ENCODE assay signal across 19 cellular contexts in the genomic region with DNA sequence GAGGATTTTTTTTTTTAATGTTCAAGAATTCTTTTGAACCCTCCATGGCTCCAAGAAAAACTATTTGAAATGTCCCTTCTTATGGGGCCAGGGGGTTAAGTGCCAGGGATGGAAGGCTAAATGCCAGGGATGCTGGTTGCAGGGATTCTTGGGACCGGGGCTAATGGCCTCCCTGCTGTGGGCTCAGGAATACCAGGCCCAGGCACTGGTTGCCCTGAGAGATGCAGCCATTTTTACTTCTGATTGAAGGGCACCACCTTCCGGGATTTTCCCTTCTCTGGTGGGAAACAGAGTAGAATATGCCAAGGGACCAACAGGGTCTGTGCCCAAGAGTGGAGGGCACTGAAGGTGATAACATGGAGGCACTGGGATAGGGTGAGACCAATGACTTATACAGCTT. TPM values are rescaled to one million over a fixed set of nuclear protein-coding genes. Genes with fewer than 3 reads are reported as not detected.
DNase-seq lines count a peak whose midpoint lies in the region; ATAC-seq and TF ChIP-seq lines count a peak whose summit lies in the region.
"Had no signal": no experiment of that assay in that cellular context is flagged by ENCODE, and none has a peak within 500 bp of the region (broad histone marks: within the 10 kb centered on the region; RNA-seq: fewer than 3 reads in every experiment).

No MANE protein-coding gene starts in this region.

- TF ChIP-seq EP300 in esophagus muscularis mucosa (IDR thresholded peaks at IDR 0.05) (no peak), transverse colon (IDR thresholded peaks at IDR 0.05; ENCODE audit: low read depth) (no peak)

- no peaks in the 10 kb centered on the region for H3K36me3 Mint-ChIP-seq in WTC11

- peak overlapping the region; percentile 34 for H2AFZ ChIP-seq in neuron (ENCODE audit: low read depth, low read length)

- WGBS in esophagus muscularis mucosa: 69% methylated on average over 2 of the region's 2 CpGs
- WGBS in transverse colon (ENCODE audit: low coverage in 1 of 2), 2 donors: 73% methylated on average over 2 of the region's 2 CpGs; no CpG with 5 or more reads in 1 of the 2 donors

- H3K9me3 ChIP-seq in esophagus muscularis mucosa (no peaks in the 10 kb centered on the region), neuron (ENCODE audit: low read length) (no peaks in the 10 kb centered on the region), transverse colon (no peaks in the 10 kb centered on the region)
- H3K9me3 ChIP-seq: A549, HAP-1 had no signal

- TF ChIP-seq POLR2A in esophagus muscularis mucosa (IDR thresholded peaks at IDR 0.05; ENCODE audit: low read depth) (no peak), transverse colon (IDR thresholded peaks at IDR 0.05) (no peak)

- peaks cover 4% of the 10 kb centered on the region for H3K27me3 Mint-ChIP-seq in WTC11 (ENCODE audit: low read depth)

- DNase-seq in WTC11 (ENCODE audit: low spot score): no peak
- DNase-seq in esophagus muscularis mucosa (ENCODE audit: extremely low spot score): no peak
- DNase-seq in transverse colon: no peak
- no peak for DNase-seq in middle frontal gyrus (ENCODE audit: extremely low spot score, low spot score)
- no peak for DNase-seq in globus pallidus (ENCODE audit: low spot score)
- DNase-seq: GF-D8, KBM-7, MV-4-11, NCI-H1417 treated with DMSO at 0.1 percent for 48 hours, NCI-H1930, NCI-H2171, NCI-H446 treated with DMSO at 0.1 percent for 48 hours, RPMI8226, SIG-M5 had no signal

- no peak overlapping the region for H3K4me3 Mint-ChIP-seq in WTC11

- ATAC-seq in WTC11 (peak; percentile 28; the same call in 1 of the 2 replicates), HG03439 (IDR thresholded peaks at IDR 0.05; ENCODE audit: unreplicated experiment) (no peak)
- ATAC-seq: A549 had no signal

- no peaks in the 10 kb centered on the region for H3K4me1 Mint-ChIP-seq in WTC11

- H3K4me1 ChIP-seq in esophagus muscularis mucosa (peaks cover 24 to 64% (median 56%) of the 10 kb centered on the region in 4 donors), neuron (ENCODE audit: insufficient read depth, low read length) (peaks cover 32% of the 10 kb centered on the region), transverse colon (peaks cover 0 to 32% (median 7%) of the 10 kb centered on the region in 4 donors)
- H3K4me1 ChIP-seq: A549 had no signal

- TF ChIP-seq CTCF in WTC11 (IDR thresholded peaks at IDR 0.05): no peak
- TF ChIP-seq CTCF in esophagus muscularis mucosa (IDR thresholded peaks at IDR 0.05): no peak
- no peak for TF ChIP-seq CTCF in transverse colon (IDR thresholded peaks at IDR 0.05)

- no peak overlapping the region for H3K4me3 ChIP-seq in esophagus muscularis mucosa
- no peak overlapping the region for H3K4me3 ChIP-seq in neuron (ENCODE audit: low read length)
- H3K4me3 ChIP-seq in transverse colon: no peak overlapping the region
- H3K4me3 ChIP-seq: A549, HAP-1 had no signal

- H3K27ac ChIP-seq in esophagus muscularis mucosa (replicated peaks in 1 of 4) (peak overlapping the region; percentile 78 to 86 (median 83)), transverse colon (peak overlapping the region in 3 of 4 donors; percentile 64 to 85 (median 67))
- H3K27ac ChIP-seq: A549, C4-2B had no signal

- intact Hi-C loops in esophagus muscularis mucosa (cut with DNase I): no loop called here
- intact Hi-C loops in transverse colon (cut with DNase I; ENCODE audit: low total_unique reads): no loop called here

- POLR2A ChIA-PET in WTC11 (lab: Charles Lee): interaction anchor here (0.6 kb wide), 1 partner anchor 13 kb away, joined by 3 read pairs; no protein-coding TSS in a partner anchor

- H3K27me3 ChIP-seq in esophagus muscularis mucosa (no peaks in the 10 kb centered on the region), neuron (ENCODE audit: insufficient read depth, low read length) (no peaks in the 10 kb centered on the region), transverse colon (no peaks in the 10 kb centered on the region)

- in situ Hi-C loops in transverse colon (cut with MboI; ENCODE audit: low pct_ligation_motif_present in 1 of 4, low pct_unique_long_range_greater_than_20kb in 1 of 4, low sequenced_read_pairs in 3 of 4): loop anchor here in 1 of 4 donors (5.0 to 10.0 kb wide), 2 partner anchors 63 to 205 kb away; no protein-coding TSS in a partner anchor

- no peaks in the 10 kb centered on the region for H3K36me3 ChIP-seq in esophagus muscularis mucosa
- H3K36me3 ChIP-seq in neuron (ENCODE audit: insufficient read depth, low read length): no peaks in the 10 kb centered on the region
- H3K36me3 ChIP-seq in transverse colon: no peaks in the 10 kb centered on the region
- H3K36me3 ChIP-seq: HAP-1 had no signal

- H3K27ac Mint-ChIP-seq in WTC11: no peak overlapping the region

- CTCF ChIA-PET in WTC11 (lab: Charles Lee): no interaction called here

- no peaks in the 10 kb centered on the region for H3K9me3 Mint-ChIP-seq in WTC11

TF ChIP-seq in WTC11, 78 proteins besides CTCF, POLR2A, EP300 and RAD21 (continues in another document):
- TF ChIP-seq ESRRA (CRISPR knock-in tag; IDR thresholded peaks at IDR 0.05; ENCODE audit: borderline replicate concordance) (no peak), TCF7 (CRISPR knock-in tag; IDR thresholded peaks at IDR 0.05; ENCODE audit: low read depth) (no peak), CREB1 (CRISPR knock-in tag; IDR thresholded peaks at IDR 0.05) (no peak), FOXK1 (CRISPR knock-in tag; IDR thresholded peaks at IDR 0.05) (no peak), JUN (CRISPR knock-in tag; IDR thresholded peaks at IDR 0.05) (no peak), IRF2 (CRISPR knock-in tag; IDR thresholded peaks at IDR 0.05; ENCODE audit: borderline replicate concordance, low read depth) (no peak)
- TF ChIP-seq, protein P1, sequence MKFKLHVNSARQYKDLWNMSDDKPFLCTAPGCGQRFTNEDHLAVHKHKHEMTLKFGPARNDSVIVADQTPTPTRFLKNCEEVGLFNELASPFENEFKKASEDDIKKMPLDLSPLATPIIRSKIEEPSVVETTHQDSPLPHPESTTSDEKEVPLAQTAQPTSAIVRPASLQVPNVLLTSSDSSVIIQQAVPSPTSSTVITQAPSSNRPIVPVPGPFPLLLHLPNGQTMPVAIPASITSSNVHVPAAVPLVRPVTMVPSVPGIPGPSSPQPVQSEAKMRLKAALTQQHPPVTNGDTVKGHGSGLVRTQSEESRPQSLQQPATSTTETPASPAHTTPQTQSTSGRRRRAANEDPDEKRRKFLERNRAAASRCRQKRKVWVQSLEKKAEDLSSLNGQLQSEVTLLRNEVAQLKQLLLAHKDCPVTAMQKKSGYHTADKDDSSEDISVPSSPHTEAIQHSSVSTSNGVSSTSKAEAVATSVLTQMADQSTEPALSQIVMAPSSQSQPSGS (CRISPR knock-in tag; IDR thresholded peaks at IDR 0.05; ENCODE audit: borderline replicate concordance, low read depth): no peak
- TF ChIP-seq, protein P2, sequence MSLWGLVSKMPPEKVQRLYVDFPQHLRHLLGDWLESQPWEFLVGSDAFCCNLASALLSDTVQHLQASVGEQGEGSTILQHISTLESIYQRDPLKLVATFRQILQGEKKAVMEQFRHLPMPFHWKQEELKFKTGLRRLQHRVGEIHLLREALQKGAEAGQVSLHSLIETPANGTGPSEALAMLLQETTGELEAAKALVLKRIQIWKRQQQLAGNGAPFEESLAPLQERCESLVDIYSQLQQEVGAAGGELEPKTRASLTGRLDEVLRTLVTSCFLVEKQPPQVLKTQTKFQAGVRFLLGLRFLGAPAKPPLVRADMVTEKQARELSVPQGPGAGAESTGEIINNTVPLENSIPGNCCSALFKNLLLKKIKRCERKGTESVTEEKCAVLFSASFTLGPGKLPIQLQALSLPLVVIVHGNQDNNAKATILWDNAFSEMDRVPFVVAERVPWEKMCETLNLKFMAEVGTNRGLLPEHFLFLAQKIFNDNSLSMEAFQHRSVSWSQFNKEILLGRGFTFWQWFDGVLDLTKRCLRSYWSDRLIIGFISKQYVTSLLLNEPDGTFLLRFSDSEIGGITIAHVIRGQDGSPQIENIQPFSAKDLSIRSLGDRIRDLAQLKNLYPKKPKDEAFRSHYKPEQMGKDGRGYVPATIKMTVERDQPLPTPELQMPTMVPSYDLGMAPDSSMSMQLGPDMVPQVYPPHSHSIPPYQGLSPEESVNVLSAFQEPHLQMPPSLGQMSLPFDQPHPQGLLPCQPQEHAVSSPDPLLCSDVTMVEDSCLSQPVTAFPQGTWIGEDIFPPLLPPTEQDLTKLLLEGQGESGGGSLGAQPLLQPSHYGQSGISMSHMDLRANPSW (CRISPR knock-in tag; conservative IDR thresholded peaks at IDR 0.05; ENCODE audit: low read depth): no peak
- TF ChIP-seq, protein P3, sequence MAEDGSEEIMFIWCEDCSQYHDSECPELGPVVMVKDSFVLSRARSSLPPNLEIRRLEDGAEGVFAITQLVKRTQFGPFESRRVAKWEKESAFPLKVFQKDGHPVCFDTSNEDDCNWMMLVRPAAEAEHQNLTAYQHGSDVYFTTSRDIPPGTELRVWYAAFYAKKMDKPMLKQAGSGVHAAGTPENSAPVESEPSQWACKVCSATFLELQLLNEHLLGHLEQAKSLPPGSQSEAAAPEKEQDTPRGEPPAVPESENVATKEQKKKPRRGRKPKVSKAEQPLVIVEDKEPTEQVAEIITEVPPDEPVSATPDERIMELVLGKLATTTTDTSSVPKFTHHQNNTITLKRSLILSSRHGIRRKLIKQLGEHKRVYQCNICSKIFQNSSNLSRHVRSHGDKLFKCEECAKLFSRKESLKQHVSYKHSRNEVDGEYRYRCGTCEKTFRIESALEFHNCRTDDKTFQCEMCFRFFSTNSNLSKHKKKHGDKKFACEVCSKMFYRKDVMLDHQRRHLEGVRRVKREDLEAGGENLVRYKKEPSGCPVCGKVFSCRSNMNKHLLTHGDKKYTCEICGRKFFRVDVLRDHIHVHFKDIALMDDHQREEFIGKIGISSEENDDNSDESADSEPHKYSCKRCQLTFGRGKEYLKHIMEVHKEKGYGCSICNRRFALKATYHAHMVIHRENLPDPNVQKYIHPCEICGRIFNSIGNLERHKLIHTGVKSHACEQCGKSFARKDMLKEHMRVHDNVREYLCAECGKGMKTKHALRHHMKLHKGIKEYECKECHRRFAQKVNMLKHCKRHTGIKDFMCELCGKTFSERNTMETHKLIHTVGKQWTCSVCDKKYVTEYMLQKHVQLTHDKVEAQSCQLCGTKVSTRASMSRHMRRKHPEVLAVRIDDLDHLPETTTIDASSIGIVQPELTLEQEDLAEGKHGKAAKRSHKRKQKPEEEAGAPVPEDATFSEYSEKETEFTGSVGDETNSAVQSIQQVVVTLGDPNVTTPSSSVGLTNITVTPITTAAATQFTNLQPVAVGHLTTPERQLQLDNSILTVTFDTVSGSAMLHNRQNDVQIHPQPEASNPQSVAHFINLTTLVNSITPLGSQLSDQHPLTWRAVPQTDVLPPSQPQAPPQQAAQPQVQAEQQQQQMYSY (CRISPR knock-in tag; IDR thresholded peaks at IDR 0.05): no peak

RNA-seq across cellular contexts. Expression of a gene that starts 10.9 kb away (rescaled TPM):
- 165 to 199 TPM (median 171 TPM) in 3 replicates for total RNA-seq in WTC11 (2021)
- 10 to 100 TPM; 29.5 to 48.1 (median 43.4) TPM for total RNA-seq in esophagus muscularis mucosa
- 10 to 100 TPM; 21.3 to 54.2 (median 32.8) TPM for total RNA-seq in transverse colon

RNA-seq across cellular contexts. Expression of a gene that starts 13.6 kb away (rescaled TPM):
- total RNA-seq in WTC11 (2021) (26.2 to 30.4 TPM (median 29.7 TPM) in 3 replicates), esophagus muscularis mucosa (10 to 100 TPM; 13.3 to 33.0 (median 24.8) TPM), transverse colon (10 to 100 TPM in 2 of 4 donors, 1 to 10 TPM in 2; 8.6 to 14.6 (median 10.7) TPM)
